ENCODE assay signal across 15 cellular contexts in the genomic region with DNA sequence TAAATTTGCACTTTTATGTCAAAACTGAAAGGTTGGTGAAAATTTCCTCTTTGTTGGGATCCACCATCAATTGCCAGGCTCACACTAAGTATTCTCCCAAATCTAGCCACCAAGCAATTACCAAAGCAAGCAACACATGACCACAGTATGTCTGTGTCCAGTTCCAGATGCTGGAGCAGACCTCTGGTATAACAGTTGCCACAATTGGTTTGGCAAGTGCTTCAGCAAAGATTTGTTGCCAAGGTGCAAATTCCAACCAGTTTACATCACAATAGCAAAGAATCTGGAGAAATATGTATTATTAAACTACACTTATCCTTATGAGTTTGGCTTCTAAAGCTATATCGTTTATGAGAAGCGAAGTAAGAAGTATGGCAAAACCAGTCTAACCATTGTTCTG. TPM values are rescaled to one million over a fixed set of nuclear protein-coding genes. Genes with fewer than 3 reads are reported as not detected.
DNase-seq lines count a peak whose midpoint lies in the region; ATAC-seq and TF ChIP-seq lines count a peak whose summit lies in the region.
"Had no signal": no experiment of that assay in that cellular context is flagged by ENCODE, and none has a peak within 500 bp of the region (broad histone marks: within the 10 kb centered on the region; RNA-seq: fewer than 3 reads in every experiment).

No MANE protein-coding gene starts in this region.

- ATAC-seq in GM19455 (IDR thresholded peaks at IDR 0.05; ENCODE audit: unreplicated experiment) = no peak
- ATAC-seq: T-helper 17 cell had no signal

- DNase-seq in GM03348 (ENCODE audit: low spot score) (peak; percentile 70), amniotic epithelial cell (ENCODE audit: low read depth) (peak; percentile 91), fibroblast of the aortic adventitia (ENCODE audit: low read depth) (peak; percentile 99), retinal pigment epithelial cell (ENCODE audit: low read depth) (peak; percentile 88), SW480 (ENCODE audit: low spot score) (no peak), 8988T (no peak)
- no peak for DNase-seq in activated naive CD4-positive, alpha-beta T cell treated with Interleukin-2 at 50 U/mL for 16 hours
- DNase-seq: H7; immature natural killer cell; Karpas-422; OCI-M1; stimulated activated CD4-positive, alpha-beta T cell treated with anti-CD3 and anti-CD28 coated beads, Interleukin-2, amount 100 ng/mL, for 48 hours; stimulated activated naive CD4-positive, alpha-beta T cell; T-helper 17 cell had no signal

- TF ChIP-seq CTCF in fibroblast of the aortic adventitia (IDR thresholded peaks at IDR 0.05; ENCODE audit: insufficient read depth, low read length) (no peak), retinal pigment epithelial cell (conservative IDR thresholded peaks at IDR 0.05; ENCODE audit: low read depth, low read length) (no peak)

- no peak overlapping the region for H3K4me3 ChIP-seq in fibroblast of the aortic adventitia (ENCODE audit: low read depth, low read length)
- no peak overlapping the region for H3K4me3 ChIP-seq in retinal pigment epithelial cell (ENCODE audit: low read length)

RNA-seq across cellular contexts. Expression of gene GTF2H5, which starts 6.4 kb away (rescaled TPM):
- 10.5 and 48.6 TPM in 2 replicates for total RNA-seq in fibroblast of the aortic adventitia (ENCODE audit: low replicate concordance)

RNA-seq across cellular contexts. Expression of gene SERAC1, which starts 6.5 kb away (rescaled TPM):
- 7.4 and 11.2 TPM in 2 replicates for total RNA-seq in fibroblast of the aortic adventitia (ENCODE audit: low replicate concordance)

Comparison
In these comparisons a context has a peak if more than half of its experiments do, and no peak if none do; other contexts are left out.
1. DNase-seq: peak in GM03348 (single experiment), amniotic epithelial cell (single experiment), fibroblast of the aortic adventitia (single experiment) and retinal pigment epithelial cell (single experiment); none in SW480 (single experiment), 8988T (single experiment) and activated naive CD4-positive, alpha-beta T cell treated with Interleukin-2 at 50 U/mL for 16 hours (single experiment).